ENCODE assay signal across 8 cellular contexts in genomic region chr1:161725258-161725887, GRCh38. TPM values are rescaled to one million over a fixed set of nuclear protein-coding genes. Genes with fewer than 3 reads are reported as not detected.
DNase-seq lines count a peak whose midpoint lies in the region; ATAC-seq and TF ChIP-seq lines count a peak whose summit lies in the region.
"Not testable (repeated sequence)": the region's sequence is repeated elsewhere in the genome, so short reads cannot be mapped to it uniquely, and the experiment has no call there.

No MANE protein-coding gene starts in this region.

- intact Hi-C loops in activated CD4-positive, alpha-beta T cell treated with anti-CD3 and anti-CD28 coated beads for 36 hours (cut with DNase I, micrococcal nuclease); breast epithelium (cut with DNase I; ENCODE audit: low total_unique reads); psoas muscle (cut with DNase I); upper lobe of right lung (cut with DNase I): not testable (repeated sequence)

- H3K9me3 ChIP-seq in breast epithelium; mesenchymal stem cell (ENCODE audit: control insufficient read depth, low read length); psoas muscle; upper lobe of right lung: not testable (repeated sequence)

- POLR2A ChIA-PET in activated CD4-positive, alpha-beta T cell treated with anti-CD3 and anti-CD28 coated beads for 36 hours (lab: Charles Lee), result interaction anchor here (0.6 kb wide), 1 partner anchor 12 kb away, joined by 6 read pairs; no protein-coding TSS in a partner anchor

- peak overlapping the region; percentile 87 for H3K4me3 ChIP-seq in GM06990 (replicated peaks; ENCODE audit: low read depth, low read length)
- peak overlapping the region; percentile 94 for H3K4me3 ChIP-seq in KMS-11 (IDR thresholded peaks at IDR 0.05; ENCODE audit: insufficient read depth, low read depth, low read length)
- peak overlapping the region; percentile 83 to 87 (median 86) for H3K4me3 ChIP-seq in breast epithelium
- H3K4me3 ChIP-seq in foreskin fibroblast (ENCODE audit: low read depth in 1 of 2, low read length in 2 of 2), result peak overlapping the region; percentile 73 to 89
- peak overlapping the region; percentile 34 to 93 for H3K4me3 ChIP-seq in mesenchymal stem cell (ENCODE audit: insufficient read depth in 1 of 2, low read depth in 1 of 2, low read length in 2 of 2)
- H3K4me3 ChIP-seq in psoas muscle, result peak overlapping the region; percentile 72
- peak overlapping the region; percentile 87 for H3K4me3 ChIP-seq in upper lobe of right lung

- CTCF ChIA-PET in activated CD4-positive, alpha-beta T cell treated with anti-CD3 and anti-CD28 coated beads for 36 hours (lab: Charles Lee), result interaction anchor here (0.7 to 1.3 kb wide), 3 partner anchors 10 to 241 kb away, joined by 3 to 4 read pairs (median 3); no protein-coding TSS in a partner anchor

- peak overlapping the region; percentile 77; the same call in 1 of the 2 replicates for H3K9ac ChIP-seq in KMS-11
- H3K9ac ChIP-seq in mesenchymal stem cell (ENCODE audit: low read length), result peak overlapping the region; percentile 90

- not testable (repeated sequence) for H2AK5ac ChIP-seq in mesenchymal stem cell (ENCODE audit: low read length, severe bottlenecking)

- H3K14ac ChIP-seq in mesenchymal stem cell (ENCODE audit: low read length in 2 of 2), result peak overlapping the region in 1 of 2 experiments; percentile 91

- H2BK120ac ChIP-seq in mesenchymal stem cell (ENCODE audit: low read depth, low read length), result not testable (repeated sequence)

- not testable (repeated sequence) for H2BK15ac ChIP-seq in mesenchymal stem cell (ENCODE audit: low read depth, poor library complexity, severe bottlenecking)

- not testable (repeated sequence) for H4K20me1 ChIP-seq in KMS-11 (ENCODE audit: insufficient read depth)

- peaks cover 39% of the 10 kb centered on the region for H3K4me1 ChIP-seq in KMS-11 (ENCODE audit: low read depth, poor library complexity, severe bottlenecking)
- H3K4me1 ChIP-seq in breast epithelium, psoas muscle, upper lobe of right lung: not testable (repeated sequence)
- H3K4me1 ChIP-seq in mesenchymal stem cell (ENCODE audit: control insufficient read depth, insufficient read depth, low read depth, low read length), result peaks cover 13% of the 10 kb centered on the region

- peak overlapping the region; percentile 73 for H3K4me3 Mint-ChIP-seq in activated CD4-positive, alpha-beta T cell treated with anti-CD3 and anti-CD28 coated beads for 36 hours

- not testable (repeated sequence) for TF ChIP-seq POLR2A in breast epithelium (IDR thresholded peaks at IDR 0.05)

- not testable (repeated sequence) for H3K79me1 ChIP-seq in mesenchymal stem cell (replicated peaks; ENCODE audit: low read length, poor library complexity, severe bottlenecking)

- not testable (repeated sequence) for H3K9me3 Mint-ChIP-seq in activated CD4-positive, alpha-beta T cell treated with anti-CD3 and anti-CD28 coated beads for 36 hours (ENCODE audit: low read depth)

- H3K27ac ChIP-seq in KMS-11 (peak overlapping the region; percentile 71; the same call in 1 of the 2 replicates), breast epithelium (peak overlapping the region; percentile 86 to 92), psoas muscle (peak overlapping the region; percentile 68), upper lobe of right lung (peak overlapping the region; percentile 90)
- H3K27ac ChIP-seq in mesenchymal stem cell (ENCODE audit: low read length, poor library complexity, severe bottlenecking), result not testable (repeated sequence)

- TF ChIP-seq CTCF in GM06990 (IDR thresholded peaks at IDR 0.05; ENCODE audit: insufficient read depth, low read length, poor library complexity, severe bottlenecking); KMS-11 (conservative IDR thresholded peaks at IDR 0.05; ENCODE audit: low read depth, low read length); breast epithelium (IDR thresholded peaks at IDR 0.05); foreskin fibroblast (IDR thresholded peaks at IDR 0.05; ENCODE audit: low read depth, low read length); psoas muscle (IDR thresholded peaks at IDR 0.05); upper lobe of right lung (IDR thresholded peaks at IDR 0.05): not testable (repeated sequence)

- not testable (repeated sequence) for H2BK5ac ChIP-seq in mesenchymal stem cell (ENCODE audit: low read depth, low read length, poor library complexity, severe bottlenecking)

- H3K4me1 Mint-ChIP-seq in activated CD4-positive, alpha-beta T cell treated with anti-CD3 and anti-CD28 coated beads for 36 hours, result peaks cover 40% of the 10 kb centered on the region

- peak overlapping the region; percentile 73 for H4K8ac ChIP-seq in mesenchymal stem cell (ENCODE audit: low read length)

- peak overlapping the region; percentile 89 for H2AFZ ChIP-seq in KMS-11 (ENCODE audit: low read depth)
- H2AFZ ChIP-seq in mesenchymal stem cell (ENCODE audit: low read depth, low read length), result peak overlapping the region; percentile 68

- not testable (repeated sequence) for H3K27ac Mint-ChIP-seq in activated CD4-positive, alpha-beta T cell treated with anti-CD3 and anti-CD28 coated beads for 36 hours

- H3K36me3 ChIP-seq in GM06990 (ENCODE audit: control insufficient read depth, insufficient read depth, low read length); KMS-11 (ENCODE audit: insufficient read depth); breast epithelium; mesenchymal stem cell (ENCODE audit: control insufficient read depth in 1 of 2, insufficient read depth in 2 of 2, low read depth in 1 of 2, low read length in 2 of 2); psoas muscle (ENCODE audit: insufficient read depth in 1 of 2, low read depth in 1 of 2); upper lobe of right lung: not testable (repeated sequence)

- 62% methylated on average over 18 of the region's 20 CpGs for whole genome bisulfite sequencing in mesenchymal stem cell
- WGBS in psoas muscle, 3 donors, result 50 to 59% (median 53%) methylated on average over 19 to 20 of the region's 20 CpGs

- H3K27me3 Mint-ChIP-seq in activated CD4-positive, alpha-beta T cell treated with anti-CD3 and anti-CD28 coated beads for 36 hours, result peaks cover 41% of the 10 kb centered on the region

- H3K27me3 ChIP-seq in GM06990 (replicated peaks; ENCODE audit: control insufficient read depth, insufficient read depth, low read length); KMS-11 (ENCODE audit: insufficient read depth, low read depth); breast epithelium; upper lobe of right lung: not testable (repeated sequence)
- peaks cover 0 to 41% of the 10 kb centered on the region in 2 experiments for H3K27me3 ChIP-seq in mesenchymal stem cell (ENCODE audit: control insufficient read depth in 1 of 2, insufficient read depth in 1 of 2, low read length in 2 of 2)
- peaks cover 0 to 55% (median 2%) of the 10 kb centered on the region in 3 donors for H3K27me3 ChIP-seq in psoas muscle (ENCODE audit: insufficient read depth in 3 of 3, low read length in 2 of 3)

- H3K4ac ChIP-seq in mesenchymal stem cell (ENCODE audit: low read depth in 1 of 2, low read length in 2 of 2), result peak overlapping the region in 1 of 2 experiments; percentile 81

- not testable (repeated sequence) for H4K91ac ChIP-seq in mesenchymal stem cell (ENCODE audit: low read length)

- peak overlapping the region; percentile 78 to 96 for H3K18ac ChIP-seq in mesenchymal stem cell (ENCODE audit: low read depth in 1 of 2, low read length in 2 of 2)

- peak overlapping the region; percentile 92 for H3K4me2 ChIP-seq in KMS-11
- peak overlapping the region; percentile 96 for H3K4me2 ChIP-seq in mesenchymal stem cell (ENCODE audit: low read length, poor library complexity, severe bottlenecking)

- not testable (repeated sequence) for H3K36me3 Mint-ChIP-seq in activated CD4-positive, alpha-beta T cell treated with anti-CD3 and anti-CD28 coated beads for 36 hours (ENCODE audit: low read depth)

- not testable (repeated sequence) for ATAC-seq in activated CD4-positive, alpha-beta T cell treated with anti-CD3 and anti-CD28 coated beads for 36 hours; psoas muscle; upper lobe of right lung

- DNase-seq in GM06990 (ENCODE audit: extremely low read depth, insufficient read length); activated CD4-positive, alpha-beta T cell treated with anti-CD3 and anti-CD28 coated beads for 36 hours; breast epithelium (ENCODE audit: low spot score in 2 of 2); foreskin fibroblast; mesenchymal stem cell; psoas muscle; upper lobe of right lung: not testable (repeated sequence)

- peak overlapping the region in 1 of 2 experiments; percentile 83 for H2BK12ac ChIP-seq in mesenchymal stem cell (ENCODE audit: low read length in 2 of 2)

- H3K23ac ChIP-seq in mesenchymal stem cell (ENCODE audit: low read length in 2 of 2), result peak overlapping the region in 1 of 2 experiments; percentile 46

- H3K79me2 ChIP-seq in KMS-11 (ENCODE audit: insufficient read depth, low read depth), result not testable (repeated sequence)

RNA-seq across cellular contexts. Expression of gene FCRLB, which starts 4.0 kb away (rescaled TPM):
- not detected for total RNA-seq in activated CD4-positive, alpha-beta T cell treated with anti-CD3 and anti-CD28 coated beads for 36 hours
- total RNA-seq in breast epithelium (1 to 10 TPM in 1 of 3 donors, under 1 TPM in 2; 0.15 to 1.1 (median 0.33) TPM), psoas muscle (under 1 TPM; 0.13 to 0.58 (median 0.29) TPM), upper lobe of right lung (2.0 TPM)
- 1.5 TPM for polyA plus RNA-seq in mesenchymal stem cell (2013, experiment 1 of 2)
- polyA plus RNA-seq in mesenchymal stem cell (2013, experiment 2 of 2), result 1.5 TPM
- under 1 TPM in 2 of 3 donors, not detected in 1; 0.06 to 0.25 TPM for polyA plus RNA-seq in psoas muscle

RNA-seq across cellular contexts. Expression of gene FCRLA, which starts 18.3 kb away (rescaled TPM):
- not detected for total RNA-seq in activated CD4-positive, alpha-beta T cell treated with anti-CD3 and anti-CD28 coated beads for 36 hours
- total RNA-seq in breast epithelium, result under 1 TPM in 1 of 3 donors, not detected in 2; 0.15 TPM
- 0.41 TPM for polyA plus RNA-seq in mesenchymal stem cell (2013, experiment 1 of 2)
- polyA plus RNA-seq in mesenchymal stem cell (2013, experiment 2 of 2), result 0.27 TPM
- total RNA-seq in psoas muscle, result under 1 TPM in 3 of 4 donors, not detected in 1; 0.36 to 0.90 (median 0.49) TPM
- polyA plus RNA-seq in psoas muscle, result under 1 TPM in 2 of 3 donors, not detected in 1; 0.10 to 0.17 TPM
- 0.32 TPM for total RNA-seq in upper lobe of right lung

RNA-seq across cellular contexts. Expression of gene DUSP12, which starts 24.2 kb away (rescaled TPM):
- 10 to 100 TPM; 28.0 to 28.1 TPM for total RNA-seq in activated CD4-positive, alpha-beta T cell treated with anti-CD3 and anti-CD28 coated beads for 36 hours
- 10 to 100 TPM; 14.6 to 44.9 (median 36.1) TPM for total RNA-seq in breast epithelium
- 30.5 TPM for polyA plus RNA-seq in mesenchymal stem cell (2013, experiment 1 of 2)
- 31.0 TPM for polyA plus RNA-seq in mesenchymal stem cell (2013, experiment 2 of 2)
- 10 to 100 TPM in 1 of 4 donors, 1 to 10 TPM in 3; 4.4 to 10.9 (median 5.6) TPM for total RNA-seq in psoas muscle
- 10 to 100 TPM in 2 of 3 donors, 1 to 10 TPM in 1; 9.9 to 15.3 (median 10.6) TPM for polyA plus RNA-seq in psoas muscle
- 19.3 TPM for total RNA-seq in upper lobe of right lung

RNA-seq across cellular contexts. Expression of gene ATF6, which starts 40.7 kb away (rescaled TPM):
- 10 to 100 TPM; 23.7 to 31.9 TPM for total RNA-seq in activated CD4-positive, alpha-beta T cell treated with anti-CD3 and anti-CD28 coated beads for 36 hours
- total RNA-seq in breast epithelium, result 10 to 100 TPM; 31.0 to 56.1 (median 34.1) TPM
- polyA plus RNA-seq in mesenchymal stem cell (2013, experiment 1 of 2), result 19.4 TPM
- polyA plus RNA-seq in mesenchymal stem cell (2013, experiment 2 of 2), result 19.9 TPM
- total RNA-seq in psoas muscle, result 10 to 100 TPM; 11.0 to 17.1 (median 13.8) TPM
- 10 to 100 TPM in 1 of 3 donors, 1 to 10 TPM in 2; 6.4 to 10.6 (median 8.6) TPM for polyA plus RNA-seq in psoas muscle
- total RNA-seq in upper lobe of right lung, result 32.0 TPM
